ENCODE assay signal across 24 cellular contexts in genomic region chr22:42185915-42186439, GRCh38. TPM values are rescaled to one million over a fixed set of nuclear protein-coding genes. Genes with fewer than 3 reads are reported as not detected.
DNase-seq lines count a peak whose midpoint lies in the region; ATAC-seq, FAIRE-seq and TF ChIP-seq lines count a peak whose summit lies in the region.
"Had no signal": no experiment of that assay in that cellular context is flagged by ENCODE, and none has a peak within 500 bp of the region (broad histone marks: within the 10 kb centered on the region; RNA-seq: fewer than 3 reads in every experiment).

No MANE protein-coding gene starts in this region.

- peaks cover 91% of the 10 kb centered on the region for H3K79me2 ChIP-seq in GM23248 (ENCODE audit: insufficient read depth)

- H3K9me3 ChIP-seq in GM23248 (ENCODE audit: low read depth) (no peaks in the 10 kb centered on the region), pancreas (no peaks in the 10 kb centered on the region)
- H3K9me3 ChIP-seq: Caco-2, HAP-1 had no signal

- ATAC-seq in activated T-helper 17 cell treated with anti-CD3 and anti-CD28 coated beads, Interleukin-2, amount 50 U/mL, for 72 hours (replicated peaks) = no peak
- ATAC-seq in pancreas = peak in 3 of 4 donors; percentile 13 to 78 (median 70)

- H3F3A ChIP-seq in GM23248 (ENCODE audit: insufficient read depth) = no peaks in the 10 kb centered on the region; the same call in 1 of the 2 replicates

- H3K4me3 Mint-ChIP-seq in activated T-cell treated with anti-CD3 and anti-CD28 coated beads, Interleukin-2, amount 50 U/mL, for 24 hours = no peak overlapping the region
- H3K4me3 Mint-ChIP-seq in activated T-helper 17 cell treated with anti-CD3 and anti-CD28 coated beads, Interleukin-2, amount 50 U/mL, for 72 hours = peak overlapping the region; percentile 72
- H3K4me3 Mint-ChIP-seq in nephron progenitor cell = no peak overlapping the region
- H3K4me3 Mint-ChIP-seq: IgD-negative memory B cell had no signal

- no peak overlapping the region for H3K9ac ChIP-seq in GM23248

- peaks cover 89% of the 10 kb centered on the region for H3K4me1 Mint-ChIP-seq in activated T-cell treated with anti-CD3 and anti-CD28 coated beads, Interleukin-2, amount 50 U/mL, for 24 hours (ENCODE audit: low read depth)
- H3K4me1 Mint-ChIP-seq in activated T-helper 17 cell treated with anti-CD3 and anti-CD28 coated beads, Interleukin-2, amount 50 U/mL, for 72 hours = peaks cover 61% of the 10 kb centered on the region
- H3K4me1 Mint-ChIP-seq in nephron progenitor cell = peaks cover 12% of the 10 kb centered on the region

- in situ Hi-C loops in GM23248 (cut with MboI) = no loop called here

- no peaks in the 10 kb centered on the region for H3K36me3 ChIP-seq in GM23248 (ENCODE audit: low read depth)
- H3K36me3 ChIP-seq in pancreas = no peaks in the 10 kb centered on the region
- H3K36me3 ChIP-seq: HAP-1, MG63 had no signal

- no peak for FAIRE-seq in pancreas (lab: Jason Lieb, UNC)
- FAIRE-seq: HTR-8/SVneo had no signal

- no peaks in the 10 kb centered on the region for H3K27me3 Mint-ChIP-seq in activated T-cell treated with anti-CD3 and anti-CD28 coated beads, Interleukin-2, amount 50 U/mL, for 24 hours
- H3K27me3 Mint-ChIP-seq in activated T-helper 17 cell treated with anti-CD3 and anti-CD28 coated beads, Interleukin-2, amount 50 U/mL, for 72 hours = no peaks in the 10 kb centered on the region
- peaks cover 2% of the 10 kb centered on the region for H3K27me3 Mint-ChIP-seq in nephron progenitor cell (ENCODE audit: low read depth, poor library complexity)
- H3K27me3 Mint-ChIP-seq: IgD-negative memory B cell had no signal

- no peaks in the 10 kb centered on the region for H3K9me3 Mint-ChIP-seq in activated T-cell treated with anti-CD3 and anti-CD28 coated beads, Interleukin-2, amount 50 U/mL, for 24 hours
- no peaks in the 10 kb centered on the region for H3K9me3 Mint-ChIP-seq in activated T-helper 17 cell treated with anti-CD3 and anti-CD28 coated beads, Interleukin-2, amount 50 U/mL, for 72 hours
- no peaks in the 10 kb centered on the region for H3K9me3 Mint-ChIP-seq in nephron progenitor cell
- H3K9me3 Mint-ChIP-seq: IgD-negative memory B cell had no signal

- peaks cover 7% of the 10 kb centered on the region; the same call in 1 of the 2 replicates for H4K20me1 ChIP-seq in GM23248 (ENCODE audit: insufficient read depth)

- H3K27me3 ChIP-seq in GM23248 (replicated peaks; ENCODE audit: insufficient read depth) (no peaks in the 10 kb centered on the region), pancreas (no peaks in the 10 kb centered on the region)
- H3K27me3 ChIP-seq: MG63 had no signal

- H3K27ac Mint-ChIP-seq in activated T-cell treated with anti-CD3 and anti-CD28 coated beads, Interleukin-2, amount 50 U/mL, for 24 hours = peak overlapping the region; percentile 10
- H3K27ac Mint-ChIP-seq in activated T-helper 17 cell treated with anti-CD3 and anti-CD28 coated beads, Interleukin-2, amount 50 U/mL, for 72 hours = peak overlapping the region; percentile 71
- H3K27ac Mint-ChIP-seq in nephron progenitor cell = no peak overlapping the region
- H3K27ac Mint-ChIP-seq: IgD-negative memory B cell had no signal

- H3K27ac ChIP-seq in GM23248 (no peak overlapping the region), pancreas (no peak overlapping the region)
- H3K27ac ChIP-seq: PC-9, RWPE1 had no signal

- H3K4me2 ChIP-seq in GM23248 (ENCODE audit: unreplicated experiment) = no peak overlapping the region
- H3K4me2 ChIP-seq: PC-9 had no signal

- WGBS in GM23248 (ENCODE audit: low coverage in 1 of 2, low lambda C conversion rate in 2 of 2, missing lambda C conversion rate in 2 of 2), 2 experiments = 8 to 20% methylated on average over 2 of the region's 2 CpGs
- WGBS in pancreas, 2 donors = 38 to 39% methylated on average over 2 of the region's 2 CpGs

- intact Hi-C loops in pancreas (cut with DNase I) = no loop called here

- no peaks in the 10 kb centered on the region for H3K9me2 ChIP-seq in GM23248 (ENCODE audit: insufficient read depth)

- H3K4me1 ChIP-seq in GM23248 (ENCODE audit: insufficient read depth) (peaks cover 12% of the 10 kb centered on the region; the same call in 1 of the 2 replicates), pancreas (peaks cover 10 to 29% (median 16%) of the 10 kb centered on the region in 3 donors)
- H3K4me1 ChIP-seq: HAP-1 had no signal

- H2AFZ ChIP-seq in GM23248 = no peak overlapping the region
- H2AFZ ChIP-seq: PC-9 had no signal

- peaks cover 34% of the 10 kb centered on the region for H3K36me3 Mint-ChIP-seq in activated T-cell treated with anti-CD3 and anti-CD28 coated beads, Interleukin-2, amount 50 U/mL, for 24 hours (ENCODE audit: low read depth)
- peaks cover 26% of the 10 kb centered on the region for H3K36me3 Mint-ChIP-seq in activated T-helper 17 cell treated with anti-CD3 and anti-CD28 coated beads, Interleukin-2, amount 50 U/mL, for 72 hours (ENCODE audit: low read depth)
- H3K36me3 Mint-ChIP-seq in nephron progenitor cell (ENCODE audit: low read depth) = no peaks in the 10 kb centered on the region
- H3K36me3 Mint-ChIP-seq: IgD-negative memory B cell had no signal

- DNase-seq in activated T-cell treated with anti-CD3 and anti-CD28 coated beads, Interleukin-2, amount 50 U/mL, for 24 hours = no peak
- no peak for DNase-seq in activated T-cell treated with anti-CD3 and anti-CD28 coated beads, Interleukin-2, amount 50 U/mL, for 1 hour
- DNase-seq in GM23248 (peak; percentile 8), pancreas (no peak), NCI-H1092 (lab: John Stamatoyannopoulos, UW) (no peak), nephron progenitor cell (no peak)
- DNase-seq: ACHN, C1 segment of cervical spinal cord, Caco-2, GF-D8, Karpas-422, MG63, NCI-H1048, NCI-H187, NCI-H2171, NCI-H446 treated with DMSO at 0.1 percent for 48 hours, PC-9, SIG-M5, T-helper 1 cell had no signal

- TF ChIP-seq CTCF in pancreas (IDR thresholded peaks at IDR 0.05) (no peak), nephron progenitor cell (IDR thresholded peaks at IDR 0.05) (no peak)

- H3K4me3 ChIP-seq in GM23248 (no peak overlapping the region), pancreas (no peak overlapping the region)
- H3K4me3 ChIP-seq: HAP-1, MG63, PC-9 had no signal

RNA-seq across cellular contexts. Expression of gene CYP2D6, which starts 55.4 kb away (rescaled TPM):
- total RNA-seq in GM23248 (2014; rRNA removed; shearing (Covaris generic)) = 0.13 TPM in 1 of 2 replicates, not detected in the other
- polyA plus RNA-seq in GM23248 (2016; fragmentation: Nextera tagmentation; extraction: Ambion mirVana) (0.15 and 0.16 TPM in 2 replicates), pancreas (1 to 10 TPM; 3.5 to 7.3 TPM)
- total RNA-seq in activated T-helper 17 cell treated with anti-CD3 and anti-CD28 coated beads, Interleukin-2, amount 50 U/mL, for 72 hours = 1 to 10 TPM; 5.5 to 6.3 TPM
- 1 to 10 TPM in 1 of 6 donors, under 1 TPM in 5; 0.35 to 1.5 (median 0.49) TPM for total RNA-seq in pancreas
- polyA plus RNA-seq: IgD-negative memory B cell had no signal
